22 cellular contexts compared by ENCODE assay signal in genomic region chr7:155754165-155754564, GRCh38. TPM values are rescaled to one million over a fixed set of nuclear protein-coding genes. Genes with fewer than 3 reads are reported as not detected.
DNase-seq lines count a peak whose midpoint lies in the region; ATAC-seq and TF ChIP-seq lines count a peak whose summit lies in the region.
"Had no signal": no experiment of that assay in that cellular context is flagged by ENCODE, and none has a peak within 500 bp of the region (broad histone marks: within the 10 kb centered on the region; RNA-seq: fewer than 3 reads in every experiment).

No MANE protein-coding gene starts in this region.

- no peak overlapping the region for H3K27ac Mint-ChIP-seq in MCF 10A (ENCODE audit: low read depth, unreplicated experiment)
- peak overlapping the region; percentile 65 for H3K27ac Mint-ChIP-seq in activated T-helper 17 cell treated with anti-CD3 and anti-CD28 coated beads, Interleukin-2, amount 50 U/mL, for 72 hours
- peak overlapping the region; percentile 45 for H3K27ac Mint-ChIP-seq in memory B cell

- DNase-seq in mammary epithelial cell (peak; percentile 17), MCF 10A (ENCODE audit: unreplicated experiment) (no peak), memory B cell (ENCODE audit: low spot score in 2 of 2) (no peak), upper lobe of right lung (no peak), DMS 273 (lab: John Stamatoyannopoulos, UW; ENCODE audit: unreplicated experiment) (no peak), GOT3 (lab: John Stamatoyannopoulos, UW) (no peak)
- DNase-seq: activated B cell treated with CpG ODN at 0.5 μM for 24 hours; activated effector memory CD4-positive, alpha-beta T cell treated with anti-CD3 and anti-CD28 coated beads, Interleukin-2, amount 50 U/mL, for 16 hours; anterior cingulate cortex; DMS79; effector CD4-positive, alpha-beta T cell; heart right ventricle; islet precursor cell; KG1; NCI-H1048; NCI-H524; SIG-M5; stimulated activated naive B cell treated with anti-CD40 and anti-IgM and Interleukin-4, amounts not matched to agents 10 μg/mL and 1 μg/mL and 100 μg/mL, for 72 hours; transverse colon had no signal

- BruUV-seq in mammary epithelial cell (replicated peaks; lab: Mats Ljungman, UMichigan), result no TSS peak
- no TSS peak for BruUV-seq in MCF 10A (replicated peaks; lab: Mats Ljungman, UMichigan)

- no peaks in the 10 kb centered on the region for H3K9me3 Mint-ChIP-seq in MCF 10A (ENCODE audit: unreplicated experiment)
- no peaks in the 10 kb centered on the region for H3K9me3 Mint-ChIP-seq in activated T-helper 17 cell treated with anti-CD3 and anti-CD28 coated beads, Interleukin-2, amount 50 U/mL, for 72 hours
- H3K9me3 Mint-ChIP-seq in memory B cell, result no peaks in the 10 kb centered on the region
- H3K9me3 Mint-ChIP-seq: activated B cell treated with CpG ODN at 0.5 μM for 24 hours had no signal

- H3K4me2 ChIP-seq in mammary epithelial cell (ENCODE audit: insufficient read depth, low read depth, low read length), result no peak overlapping the region

- H3K9ac ChIP-seq in mammary epithelial cell (ENCODE audit: insufficient read depth, low read length), result no peak overlapping the region

- POLR2A ChIA-PET in MCF 10A (lab: Yijun Ruan, JAX), result interaction anchor here (1.2 kb wide), 1 partner anchor 17 kb away, joined by 3 read pairs; no protein-coding TSS in a partner anchor

- in situ Hi-C loops in mammary epithelial cell (cut with MboI; ENCODE audit: low sequenced_read_pairs in 2 of 2), result loop anchor here (25.0 kb wide), 2 partner anchors 367 to 817 kb away; no protein-coding TSS in a partner anchor

- peaks cover 23% of the 10 kb centered on the region for H3K4me1 Mint-ChIP-seq in MCF 10A (ENCODE audit: insufficient read depth, unreplicated experiment)
- H3K4me1 Mint-ChIP-seq in activated T-helper 17 cell treated with anti-CD3 and anti-CD28 coated beads, Interleukin-2, amount 50 U/mL, for 72 hours, result peaks cover 47% of the 10 kb centered on the region
- H3K4me1 Mint-ChIP-seq in memory B cell, result peaks cover 49% of the 10 kb centered on the region

- no peaks in the 10 kb centered on the region for H3K27me3 Mint-ChIP-seq in MCF 10A (ENCODE audit: insufficient read depth, unreplicated experiment)
- H3K27me3 Mint-ChIP-seq in activated T-helper 17 cell treated with anti-CD3 and anti-CD28 coated beads, Interleukin-2, amount 50 U/mL, for 72 hours, result no peaks in the 10 kb centered on the region
- H3K27me3 Mint-ChIP-seq in memory B cell, result no peaks in the 10 kb centered on the region
- H3K27me3 Mint-ChIP-seq: activated B cell treated with CpG ODN at 0.5 μM for 24 hours; stimulated activated naive B cell treated with anti-CD40 and anti-IgM and Interleukin-4, amounts not matched to agents 10 μg/mL and 1 μg/mL and 100 μg/mL, for 72 hours had no signal

- H2AFZ ChIP-seq in mammary epithelial cell (ENCODE audit: low read depth, low read length), result no peak overlapping the region

- H3K36me3 Mint-ChIP-seq in MCF 10A (ENCODE audit: insufficient read depth, unreplicated experiment) (peaks cover 16% of the 10 kb centered on the region), memory B cell (peaks cover 12% of the 10 kb centered on the region)
- peaks cover 80% of the 10 kb centered on the region for H3K36me3 Mint-ChIP-seq in activated T-helper 17 cell treated with anti-CD3 and anti-CD28 coated beads, Interleukin-2, amount 50 U/mL, for 72 hours (ENCODE audit: low read depth)

- TF ChIP-seq CTCF in mammary epithelial cell (conservative IDR thresholded peaks at IDR 0.05 in 1 of 2, IDR thresholded peaks at IDR 0.05 in 1 of 2; ENCODE audit: extremely low read depth in 1 of 2, insufficient read depth in 1 of 2, low read depth in 1 of 2, low read length in 2 of 2), result no peak
- no peak for TF ChIP-seq CTCF in MCF 10A (IDR thresholded peaks at IDR 0.05; ENCODE audit: unreplicated experiment)
- TF ChIP-seq CTCF in upper lobe of right lung (IDR thresholded peaks at IDR 0.05), result no peak

- ATAC-seq in activated T-helper 17 cell treated with anti-CD3 and anti-CD28 coated beads, Interleukin-2, amount 50 U/mL, for 72 hours (replicated peaks), result peak; percentile 23
- no peak for ATAC-seq in memory B cell (ENCODE audit: low read depth)
- ATAC-seq in upper lobe of right lung, result peak; percentile 48
- no peak for ATAC-seq in GM21515 (IDR thresholded peaks at IDR 0.05; ENCODE audit: unreplicated experiment)
- ATAC-seq: stimulated activated naive B cell treated with anti-CD40 and anti-IgM and Interleukin-4, amounts not matched to agents 10 μg/mL and 1 μg/mL and 100 μg/mL, for 72 hours had no signal

- H3K9me3 ChIP-seq in mammary epithelial cell (replicated peaks; ENCODE audit: insufficient read depth, low read length) (no peaks in the 10 kb centered on the region), upper lobe of right lung (no peaks in the 10 kb centered on the region)
- H3K9me3 ChIP-seq: transverse colon had no signal

- no peaks in the 10 kb centered on the region for H3K27me3 ChIP-seq in mammary epithelial cell (ENCODE audit: insufficient read depth, low read length)
- no peaks in the 10 kb centered on the region for H3K27me3 ChIP-seq in upper lobe of right lung
- H3K27me3 ChIP-seq: heart right ventricle, transverse colon had no signal

- H3K4me3 ChIP-seq in mammary epithelial cell (replicated peaks in 1 of 3; ENCODE audit: insufficient read depth in 1 of 3, low read depth in 2 of 3, low read length in 3 of 3) (no peak overlapping the region), upper lobe of right lung (no peak overlapping the region)
- H3K4me3 ChIP-seq: heart right ventricle, transverse colon had no signal

- peaks cover 88% of the 10 kb centered on the region for H3K79me2 ChIP-seq in mammary epithelial cell (ENCODE audit: insufficient read depth, low read length)

- dilution Hi-C loops in mammary epithelial cell (cut with HindIII; ENCODE audit: low sequenced_read_pairs), result no loop called here

- H3K4me3 Mint-ChIP-seq in MCF 10A (ENCODE audit: unreplicated experiment) (no peak overlapping the region), memory B cell (no peak overlapping the region)
- no peak overlapping the region for H3K4me3 Mint-ChIP-seq in activated T-helper 17 cell treated with anti-CD3 and anti-CD28 coated beads, Interleukin-2, amount 50 U/mL, for 72 hours

- H4K20me1 ChIP-seq in mammary epithelial cell (ENCODE audit: insufficient read depth, low read length), result no peaks in the 10 kb centered on the region

- intact Hi-C loops in mammary epithelial cell (cut with micrococcal nuclease), result no loop called here
- intact Hi-C loops in MCF 10A (cut with micrococcal nuclease), result no loop called here
- intact Hi-C loops in upper lobe of right lung (cut with DNase I), result no loop called here

- CTCF ChIA-PET in mammary epithelial cell (lab: Charles Lee; ENCODE audit: low non-redundant PET) (no interaction called here), MCF 10A (lab: Yijun Ruan, JAX) (interaction anchor here (0.5 to 1.3 kb wide), 5 partner anchors 12 to 909 kb away, joined by 3 to 5 read pairs (median 4); no protein-coding TSS in a partner anchor)

- H3K4me1 ChIP-seq in mammary epithelial cell (ENCODE audit: insufficient read depth, low read length) (peaks cover 10% of the 10 kb centered on the region), upper lobe of right lung (peaks cover 46% of the 10 kb centered on the region)

- no peak overlapping the region for H3K27ac ChIP-seq in mammary epithelial cell (ENCODE audit: insufficient read depth, low read depth, low read length)
- no peak overlapping the region for H3K27ac ChIP-seq in upper lobe of right lung
- H3K27ac ChIP-seq: C4-2B had no signal

- H3K36me3 ChIP-seq in mammary epithelial cell (ENCODE audit: insufficient read depth, low read length), result peaks cover 2% of the 10 kb centered on the region
- peaks cover 6% of the 10 kb centered on the region for H3K36me3 ChIP-seq in upper lobe of right lung
- H3K36me3 ChIP-seq: transverse colon had no signal

RNA-seq across cellular contexts. Expression of gene SHH, which starts 58.1 kb away (rescaled TPM):
- total RNA-seq in mammary epithelial cell, result not detected
- not detected for polyA plus RNA-seq in mammary epithelial cell
- not detected for polyA minus RNA-seq in mammary epithelial cell
- total RNA-seq in MCF 10A (2022), result not detected in 2 replicates
- total RNA-seq in activated T-helper 17 cell treated with anti-CD3 and anti-CD28 coated beads, Interleukin-2, amount 50 U/mL, for 72 hours, result not detected
- total RNA-seq in upper lobe of right lung, result 10.1 TPM
- total RNA-seq: activated B cell treated with CpG ODN at 0.5 μM for 24 hours, heart right ventricle had no signal
- polyA plus RNA-seq: heart right ventricle had no signal

Comparison
In these comparisons a context has a peak if more than half of its experiments do, and no peak if none do; other contexts are left out.
1. ATAC-seq: peak in activated T-helper 17 cell treated with anti-CD3 and anti-CD28 coated beads, Interleukin-2, amount 50 U/mL, for 72 hours (single experiment) and upper lobe of right lung (single experiment); none in memory B cell (single experiment) and GM21515 (single experiment).
2. RNA of gene SHH, which starts 58.1 kb away (total RNA-seq): 10.1 TPM in upper lobe of right lung (single experiment); not detected in mammary epithelial cell, not detected in MCF 10A and not detected in activated T-helper 17 cell treated with anti-CD3 and anti-CD28 coated beads, Interleukin-2, amount 50 U/mL, for 72 hours; every median in the first group is over 10 times any median in the second.